Comparison of ENCODE assay signal across 17 cellular contexts in the genomic region with DNA sequence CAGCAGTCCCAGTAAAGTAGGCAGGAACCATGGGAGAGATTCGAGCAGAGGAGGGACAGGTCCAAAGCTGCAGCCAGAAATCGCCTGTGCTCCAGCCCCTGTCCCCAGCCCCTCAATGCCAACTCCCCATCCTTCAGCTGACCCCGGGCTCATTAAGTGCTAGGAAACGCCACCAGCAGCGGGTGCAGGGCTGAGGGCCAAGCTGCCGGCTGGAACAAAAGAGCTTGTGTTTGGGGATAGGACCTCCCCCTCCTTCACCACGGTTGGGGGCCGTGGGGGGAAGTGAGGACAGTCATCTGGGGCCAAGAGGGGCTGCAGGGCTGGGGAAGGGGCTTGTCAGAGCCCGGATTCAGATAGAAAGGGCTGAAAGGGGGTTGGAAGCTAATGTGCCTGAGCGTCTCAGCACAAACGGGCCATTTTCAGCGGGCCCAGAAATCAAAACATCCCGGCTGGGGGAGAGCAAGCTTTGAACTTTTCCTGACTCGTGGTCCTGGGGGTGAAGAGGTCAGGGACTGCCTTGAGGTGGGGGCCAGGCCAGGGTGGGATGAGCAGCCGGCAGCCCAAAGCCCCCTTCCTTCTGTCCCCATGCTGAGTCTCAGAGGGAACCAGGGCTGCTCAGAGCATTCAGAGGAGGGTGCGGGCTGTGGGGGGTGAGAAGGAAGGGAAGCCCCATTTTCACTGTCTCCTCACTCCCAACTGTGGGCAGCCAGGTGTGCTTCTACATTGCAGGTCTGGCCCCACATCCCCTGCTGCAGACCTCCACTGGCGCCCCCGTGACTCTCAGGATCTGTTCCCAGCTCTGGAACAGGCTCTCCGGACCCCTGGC.
A peak's percentile ranks its signal among the peaks of the same experiment; 100 is the strongest.
DNase-seq lines count a peak whose midpoint lies in the region; ATAC-seq and TF ChIP-seq lines count a peak whose summit lies in the region.
"Had no signal": no experiment of that assay in that cellular context is flagged by ENCODE, and none has a peak within 500 bp of the region (broad histone marks: within the 10 kb centered on the region; RNA-seq: fewer than 3 reads in every experiment).

No MANE protein-coding gene starts in this region.

- no peaks in the 10 kb centered on the region for H3K9me3 Mint-ChIP-seq in neural progenitor cell
- H3K9me3 Mint-ChIP-seq: central memory CD8-positive, alpha-beta T cell had no signal

- peaks cover 47% of the 10 kb centered on the region for H3K4me1 Mint-ChIP-seq in neural progenitor cell
- H3K4me1 Mint-ChIP-seq: central memory CD8-positive, alpha-beta T cell had no signal

- ATAC-seq in GM18505 (IDR thresholded peaks at IDR 0.05; ENCODE audit: unreplicated experiment) = no peak
- ATAC-seq: SK-N-SH treated with all-trans-retinoic acid at 6 μM for 48 hours had no signal

- H2AFZ ChIP-seq in neural progenitor cell (replicated peaks) = peak overlapping the region; percentile 80

- no peaks in the 10 kb centered on the region for H4K20me1 ChIP-seq in neural progenitor cell (ENCODE audit: low read depth)

- peak overlapping the region; percentile 95 for H3K27ac Mint-ChIP-seq in neural progenitor cell
- H3K27ac Mint-ChIP-seq: activated naive CD8-positive, alpha-beta T cell; progenitor cell of endocrine pancreas had no signal

- H3K27ac ChIP-seq in left ventricle myocardium inferior (replicated peaks) (peak overlapping the region; percentile 19), neural progenitor cell (no peak overlapping the region)

- intact Hi-C loops in left ventricle myocardium inferior (cut with micrococcal nuclease) = no loop called here

- peak overlapping the region; percentile 72 for H3K4me3 Mint-ChIP-seq in neural progenitor cell
- H3K4me3 Mint-ChIP-seq: activated naive CD8-positive, alpha-beta T cell; central memory CD8-positive, alpha-beta T cell had no signal

- H3K27me3 ChIP-seq in left ventricle myocardium inferior (ENCODE audit: low read depth) = no peaks in the 10 kb centered on the region
- no peaks in the 10 kb centered on the region for H3K27me3 ChIP-seq in neural progenitor cell
- H3K27me3 ChIP-seq: stomach had no signal

- H3K4me1 ChIP-seq in left ventricle myocardium inferior (peaks cover 28% of the 10 kb centered on the region), neural progenitor cell (peaks cover 19% of the 10 kb centered on the region)

- H3K9me3 ChIP-seq in left ventricle myocardium inferior (replicated peaks) = no peaks in the 10 kb centered on the region
- no peaks in the 10 kb centered on the region for H3K9me3 ChIP-seq in neural progenitor cell (ENCODE audit: low read depth)
- H3K9me3 ChIP-seq: stomach had no signal

- DNase-seq in COLO829 (ENCODE audit: low spot score) (peak; percentile 74), amygdala (lab: John Stamatoyannopoulos, UW) (peak in 49 of 56 donors; percentile 17 to 86 (median 61)), left ventricle myocardium inferior (peak; percentile 24), neural progenitor cell (ENCODE audit: low spot score) (peak; percentile 75), GOT3 (lab: John Stamatoyannopoulos, UW) (no peak), RPMI8226 (no peak), HK-2 (ENCODE audit: unreplicated experiment) (no peak)
- DNase-seq: activated CD4-positive, alpha-beta T cell treated with anti-CD3 and anti-CD28 coated beads, Interleukin-2, amount 50 U/mL, for 4 hours; activated T-cell treated with anti-CD3 and anti-CD28 coated beads, Interleukin-2, amount 50 U/mL, for 1 hour; foreskin fibroblast; NCI-H1436 treated with DMSO at 0.1 percent for 48 hours; stomach had no signal

- H3K4me3 ChIP-seq in left ventricle myocardium inferior (no peak overlapping the region), neural progenitor cell (peak overlapping the region; percentile 18)
- H3K4me3 ChIP-seq: stomach had no signal

- peaks cover 16% of the 10 kb centered on the region for H3F3A ChIP-seq in neural progenitor cell (ENCODE audit: low read depth)

- TF ChIP-seq CTCF in left ventricle myocardium inferior (IDR thresholded peaks at IDR 0.05; ENCODE audit: borderline replicate concordance) = no peak
- TF ChIP-seq CTCF in neural progenitor cell (IDR thresholded peaks at IDR 0.05) = no peak

- no peak overlapping the region for H3K9ac ChIP-seq in neural progenitor cell

- no peaks in the 10 kb centered on the region for H3K36me3 ChIP-seq in left ventricle myocardium inferior
- no peaks in the 10 kb centered on the region for H3K36me3 ChIP-seq in neural progenitor cell
- H3K36me3 ChIP-seq: stomach had no signal

- peak overlapping the region; percentile 69 for H3K4me2 ChIP-seq in neural progenitor cell

- no peaks in the 10 kb centered on the region for H3K79me2 ChIP-seq in neural progenitor cell (ENCODE audit: low read depth)

- peaks cover 8% of the 10 kb centered on the region for H3K27me3 Mint-ChIP-seq in neural progenitor cell (ENCODE audit: insufficient read depth, low read depth)

- TF ChIP-seq POLR2A in GM18505 (IDR thresholded peaks at IDR 0.05; ENCODE audit: borderline replicate concordance, extremely low read depth, insufficient read depth, insufficient read length) = no peak

- no peaks in the 10 kb centered on the region for H3K36me3 Mint-ChIP-seq in neural progenitor cell
- H3K36me3 Mint-ChIP-seq: activated naive CD8-positive, alpha-beta T cell had no signal

Comparison
In these comparisons a context has a peak if more than half of its experiments do, and no peak if none do; other contexts are left out.
1. DNase-seq: peak in COLO829 (single experiment), amygdala (49 of 56), left ventricle myocardium inferior (single experiment) and neural progenitor cell (single experiment); none in GOT3 (single experiment), RPMI8226 (single experiment) and HK-2 (single experiment).